In genomic region chr13:48493076-48493765, GRCh38 we compare ENCODE assay signal across 10 cellular contexts. TPM values are rescaled to one million over a fixed set of nuclear protein-coding genes. Genes with fewer than 3 reads are reported as not detected.
DNase-seq lines count a peak whose midpoint lies in the region; ATAC-seq and TF ChIP-seq lines count a peak whose summit lies in the region.
"Had no signal": no experiment of that assay in that cellular context is flagged by ENCODE, and none has a peak within 500 bp of the region (broad histone marks: within the 10 kb centered on the region; RNA-seq: fewer than 3 reads in every experiment).

No MANE protein-coding gene starts in this region.

- H3K27me3 Mint-ChIP-seq in T-cell = no peaks in the 10 kb centered on the region

- TF ChIP-seq POLR2A in gastroesophageal sphincter (IDR thresholded peaks at IDR 0.05) = no peak

- WGBS in gastroesophageal sphincter (ENCODE audit: low coverage in 1 of 2), 2 donors = 77 to 94% methylated on average over 4 of the region's 4 CpGs

- no peak for TF ChIP-seq CTCF in gastroesophageal sphincter (IDR thresholded peaks at IDR 0.05)

- no peaks in the 10 kb centered on the region for H3K27me3 ChIP-seq in gastroesophageal sphincter
- H3K27me3 ChIP-seq: SJCRH30 had no signal

- CTCF ChIA-PET in T-cell (lab: Charles Lee) = interaction anchor here in 1 of 2 donors (0.5 to 1.4 kb wide), 5 partner anchors 39 to 89 kb away, joined by 3 to 5 read pairs (median 4); partner anchors contain the start of gene RCBTB2

- H3K36me3 Mint-ChIP-seq in T-cell = peaks cover 14% of the 10 kb centered on the region

- H3K36me3 ChIP-seq in gastroesophageal sphincter = peaks cover 0 to 36% of the 10 kb centered on the region in 2 donors
- H3K36me3 ChIP-seq: HAP-1 had no signal

- H3K4me3 ChIP-seq in gastroesophageal sphincter = no peak overlapping the region
- peak overlapping the region in 2 of 7 experiments; percentile 21 to 30 for H3K4me3 ChIP-seq in skin epidermis
- H3K4me3 ChIP-seq: HAP-1, SJCRH30 had no signal

- POLR2A ChIA-PET in T-cell (lab: Charles Lee) = interaction anchor here in 1 of 2 donors (0.7 to 1.1 kb wide), 2 partner anchors 39 to 312 kb away, joined by 3 to 5 read pairs; partner anchors contain the start of gene RCBTB2

- H3K9me3 ChIP-seq in gastroesophageal sphincter = no peaks in the 10 kb centered on the region
- H3K9me3 ChIP-seq: HAP-1, SJCRH30 had no signal

- no peaks in the 10 kb centered on the region for H3K9me3 Mint-ChIP-seq in T-cell

- H3K27ac ChIP-seq in gastroesophageal sphincter = peak overlapping the region in 3 of 4 donors; percentile 11 to 64 (median 48)
- peak overlapping the region in 18 of 21 experiments; percentile 18 to 95 (median 80) for H3K27ac ChIP-seq in skin epidermis
- H3K27ac ChIP-seq: SJCRH30 had no signal

- peak; percentile 4 for ATAC-seq in GM21528 (IDR thresholded peaks at IDR 0.05; ENCODE audit: low FRiP score, unreplicated experiment)
- peak; percentile 15 to 42 (median 18) for ATAC-seq in T-cell (replicated peaks in 1 of 4)
- ATAC-seq in gastroesophageal sphincter = no peak

- no peak overlapping the region for H3K27ac Mint-ChIP-seq in T-cell

- H3K4me1 ChIP-seq in gastroesophageal sphincter = peaks cover 0 to 15% (median 5%) of the 10 kb centered on the region in 3 donors

- peaks cover 22 to 57% (median 25%) of the 10 kb centered on the region in 3 donors for H3K4me1 Mint-ChIP-seq in T-cell

- DNase-seq in T-cell (peak in 5 of 34 experiments; percentile 7 to 27 (median 23)), NOMO-1 treated with DMSO at 0.1 percent for 48 hours (lab: John Stamatoyannopoulos, UW; ENCODE audit: unreplicated experiment) (no peak), NCI-H2171 (lab: John Stamatoyannopoulos, UW) (no peak), OCI-M2 (lab: John Stamatoyannopoulos, UW; ENCODE audit: unreplicated experiment) (no peak)
- DNase-seq in stimulated activated CD8-positive, alpha-beta memory T cell treated with anti-CD3 and anti-CD28 coated beads, Interleukin-4, amount 100 ng/mL, for 48 hours = no peak

- no peak overlapping the region for H3K4me3 Mint-ChIP-seq in T-cell

- TF ChIP-seq EP300 in gastroesophageal sphincter (IDR thresholded peaks at IDR 0.05) = no peak

RNA-seq across cellular contexts. Expression of gene RCBTB2, which starts 39.7 kb away (rescaled TPM):
- total RNA-seq in T-cell (10 to 100 TPM; 10.4 to 19.7 (median 16.2) TPM), gastroesophageal sphincter (10 to 100 TPM; 14.9 to 26.1 (median 16.7) TPM)
